In genomic region chr10:132606536-132607316, GRCh38 we compare ENCODE assay signal across 9 cellular contexts.
DNase-seq lines count a peak whose midpoint lies in the region; ATAC-seq and TF ChIP-seq lines count a peak whose summit lies in the region.
"Had no signal": no experiment of that assay in that cellular context is flagged by ENCODE, and none has a peak within 500 bp of the region (broad histone marks: within the 10 kb centered on the region; RNA-seq: fewer than 3 reads in every experiment).

No MANE protein-coding gene starts in this region.

- H3K27me3 ChIP-seq in gastroesophageal sphincter: no peaks in the 10 kb centered on the region

- no peaks in the 10 kb centered on the region for H3K27me3 Mint-ChIP-seq in nephron progenitor cell (ENCODE audit: low read depth, poor library complexity)
- H3K27me3 Mint-ChIP-seq in stimulated activated naive B cell treated with anti-CD40 and anti-IgM and Interleukin-4, amounts not matched to agents 10 μg/mL and 1 μg/mL and 100 μg/mL, for 72 hours: no peaks in the 10 kb centered on the region
- H3K27me3 Mint-ChIP-seq: T-cell had no signal

- peak overlapping the region in 1 of 2 donors; percentile 25 for H3K4me3 ChIP-seq in gastroesophageal sphincter

- TF ChIP-seq CTCF in gastroesophageal sphincter (IDR thresholded peaks at IDR 0.05) (no peak), nephron progenitor cell (IDR thresholded peaks at IDR 0.05) (no peak)

- H3K4me1 Mint-ChIP-seq in nephron progenitor cell: peaks cover 25% of the 10 kb centered on the region
- H3K4me1 Mint-ChIP-seq in stimulated activated naive B cell treated with anti-CD40 and anti-IgM and Interleukin-4, amounts not matched to agents 10 μg/mL and 1 μg/mL and 100 μg/mL, for 72 hours: peaks cover 35 to 63% of the 10 kb centered on the region in 2 donors

- H3K4me1 ChIP-seq in gastroesophageal sphincter: peaks cover 8 to 100% (median 47%) of the 10 kb centered on the region in 3 donors

- peak; percentile 23 for ATAC-seq in gastroesophageal sphincter
- no peak for ATAC-seq in GM18517 (IDR thresholded peaks at IDR 0.05; ENCODE audit: unreplicated experiment)
- ATAC-seq in stimulated activated naive B cell treated with anti-CD40 and anti-IgM and Interleukin-4, amounts not matched to agents 10 μg/mL and 1 μg/mL and 100 μg/mL, for 72 hours (replicated peaks): no peak
- no peak for ATAC-seq in HG03520 (IDR thresholded peaks at IDR 0.05; ENCODE audit: unreplicated experiment)
- ATAC-seq: T-cell had no signal

- DNase-seq in activated effector memory CD4-positive, alpha-beta T cell treated with anti-CD3 and anti-CD28 coated beads, Interleukin-2, amount 50 U/mL, for 16 hours: peak; percentile 41
- DNase-seq in activated effector memory CD4-positive, alpha-beta T cell treated with Interleukin-2 at 50 U/mL for 16 hours: no peak
- DNase-seq in nephron progenitor cell: no peak
- no peak for DNase-seq in stimulated activated naive CD4-positive, alpha-beta T cell treated with Interleukin-2 at 50 U/mL for 16 hours (lab: John Stamatoyannopoulos, UW)
- no peak for DNase-seq in stimulated activated naive B cell treated with anti-CD40 and anti-IgM and Interleukin-4, amounts not matched to agents 10 μg/mL and 1 μg/mL and 100 μg/mL, for 72 hours

- H3K36me3 Mint-ChIP-seq in nephron progenitor cell (ENCODE audit: low read depth): peaks cover 15% of the 10 kb centered on the region
- peaks cover 14 to 19% of the 10 kb centered on the region in 2 donors for H3K36me3 Mint-ChIP-seq in stimulated activated naive B cell treated with anti-CD40 and anti-IgM and Interleukin-4, amounts not matched to agents 10 μg/mL and 1 μg/mL and 100 μg/mL, for 72 hours

- no peaks in the 10 kb centered on the region for H3K9me3 ChIP-seq in gastroesophageal sphincter

- TF ChIP-seq EP300 in gastroesophageal sphincter (IDR thresholded peaks at IDR 0.05): no peak

- TF ChIP-seq POLR2A in gastroesophageal sphincter (IDR thresholded peaks at IDR 0.05): no peak

- peaks cover 26% of the 10 kb centered on the region for H3K9me3 Mint-ChIP-seq in nephron progenitor cell
- H3K9me3 Mint-ChIP-seq in stimulated activated naive B cell treated with anti-CD40 and anti-IgM and Interleukin-4, amounts not matched to agents 10 μg/mL and 1 μg/mL and 100 μg/mL, for 72 hours: peaks cover 0 to 4% of the 10 kb centered on the region in 2 donors
- H3K9me3 Mint-ChIP-seq: T-cell had no signal

- 30 to 49% methylated on average over 5 to 16 of the region's 40 CpGs for WGBS in gastroesophageal sphincter (ENCODE audit: low coverage in 1 of 2), 2 donors

- no peak overlapping the region for H3K4me3 Mint-ChIP-seq in nephron progenitor cell
- no peak overlapping the region for H3K4me3 Mint-ChIP-seq in stimulated activated naive B cell treated with anti-CD40 and anti-IgM and Interleukin-4, amounts not matched to agents 10 μg/mL and 1 μg/mL and 100 μg/mL, for 72 hours
- H3K4me3 Mint-ChIP-seq: T-cell had no signal

- peak overlapping the region in 3 of 4 donors; percentile 19 to 77 (median 71) for H3K27ac ChIP-seq in gastroesophageal sphincter

- peaks cover 0 to 8% of the 10 kb centered on the region in 2 donors for H3K36me3 ChIP-seq in gastroesophageal sphincter

- peak overlapping the region; percentile 94 for H3K27ac Mint-ChIP-seq in nephron progenitor cell
- no peak overlapping the region for H3K27ac Mint-ChIP-seq in stimulated activated naive B cell treated with anti-CD40 and anti-IgM and Interleukin-4, amounts not matched to agents 10 μg/mL and 1 μg/mL and 100 μg/mL, for 72 hours
- H3K27ac Mint-ChIP-seq: T-cell had no signal
